8 cellular contexts compared by ENCODE assay signal in genomic region chr10:50614444-50615137, GRCh38. TPM values are rescaled to one million over a fixed set of nuclear protein-coding genes. Genes with fewer than 3 reads are reported as not detected.
DNase-seq lines count a peak whose midpoint lies in the region; ATAC-seq, FAIRE-seq and TF ChIP-seq lines count a peak whose summit lies in the region.

No MANE protein-coding gene starts in this region.

- H3K23ac ChIP-seq in IMR-90 (ENCODE audit: low read depth, low read length), result no peak overlapping the region

- dilution Hi-C loops in IMR-90 (cut with HindIII; ENCODE audit: low sequenced_read_pairs, unreplicated experiment), result no loop called here

- H3F3A ChIP-seq in GM23248 (ENCODE audit: insufficient read depth), result no peaks in the 10 kb centered on the region

- H3K18ac ChIP-seq in IMR-90 (ENCODE audit: low read depth, low read length), result no peak overlapping the region

- TF ChIP-seq POLR2A in A549 (IDR thresholded peaks at IDR 0.05; ENCODE audit: low read length), result no peak
- no peak for TF ChIP-seq POLR2A in IMR-90 (IDR thresholded peaks at IDR 0.05; ENCODE audit: low read depth, low read length)

- no peak overlapping the region for H3K14ac ChIP-seq in IMR-90 (replicated peaks; ENCODE audit: low read depth, low read length)

- H3K27me3 ChIP-seq in IMR-90 (ENCODE audit: control insufficient read depth, insufficient read depth, low read length) (no peaks in the 10 kb centered on the region), skeletal muscle tissue (ENCODE audit: control insufficient read depth in 3 of 3, insufficient read depth in 3 of 3, low read length in 3 of 3) (no peaks in the 10 kb centered on the region), GM23248 (replicated peaks; ENCODE audit: insufficient read depth) (no peaks in the 10 kb centered on the region)

- H3K9me3 ChIP-seq in A549 (no peaks in the 10 kb centered on the region), IMR-90 (ENCODE audit: control insufficient read depth, insufficient read depth, low read length) (no peaks in the 10 kb centered on the region), skeletal muscle tissue (ENCODE audit: control insufficient read depth in 3 of 3, low read length in 3 of 3) (no peaks in the 10 kb centered on the region), GM23248 (ENCODE audit: low read depth) (no peaks in the 10 kb centered on the region)

- H2AK9ac ChIP-seq in IMR-90 (replicated peaks; ENCODE audit: low read depth, low read length, poor library complexity), result peak overlapping the region; percentile 19

- H2AK5ac ChIP-seq in IMR-90 (ENCODE audit: low read depth, low read length), result 0 out of 2 replicates have a peak overlapping the region, but pooled peaks have one; percentile 21

- TF ChIP-seq EP300 in A549 (IDR thresholded peaks at IDR 0.05), result no peak

- no peak overlapping the region for H2AFZ ChIP-seq in IMR-90 (replicated peaks; ENCODE audit: low read length, poor library complexity)
- no peak overlapping the region for H2AFZ ChIP-seq in GM23248

- POLR2A ChIA-PET in A549 (lab: Yijun Ruan, JAX) (no interaction called here), IMR-90 (lab: Charles Lee; ENCODE audit: unreplicated experiment) (interaction anchor here (0.7 kb wide), 1 partner anchor 10 kb away, joined by 8 read pairs; no protein-coding TSS in a partner anchor)

- intact Hi-C loops in IMR-90 (cut with micrococcal nuclease), result no loop called here

- no peak overlapping the region for H3K4me2 ChIP-seq in A549
- no peak overlapping the region for H3K4me2 ChIP-seq in IMR-90 (ENCODE audit: low read depth, low read length)
- no peak overlapping the region for H3K4me2 ChIP-seq in GM23248 (ENCODE audit: unreplicated experiment)

- no peak overlapping the region for H2BK20ac ChIP-seq in IMR-90 (ENCODE audit: low read depth, low read length)

- ATAC-seq in A549 (peak; percentile 72 to 88; a peak in 4 of 6 replicates), GM18519 (IDR thresholded peaks at IDR 0.05; ENCODE audit: low FRiP score, unreplicated experiment) (peak; percentile 54), IMR-90 (ENCODE audit: low read depth) (no peak)

- no peaks in the 10 kb centered on the region for H3K36me3 ChIP-seq in IMR-90 (ENCODE audit: control insufficient read depth, insufficient read depth, low read length)
- H3K36me3 ChIP-seq in skeletal muscle tissue (ENCODE audit: control insufficient read depth in 3 of 3, insufficient read depth in 3 of 3, low read length in 3 of 3), result no peaks in the 10 kb centered on the region
- no peaks in the 10 kb centered on the region for H3K36me3 ChIP-seq in GM23248 (ENCODE audit: low read depth)

- peaks cover 38 to 67% of the 10 kb centered on the region in 2 experiments for H3K79me1 ChIP-seq in IMR-90 (ENCODE audit: low read depth in 1 of 2, low read length in 2 of 2)

- no peak for FAIRE-seq in A549 (lab: Jason Lieb, UNC)

- peaks cover 6% of the 10 kb centered on the region; the same call in 1 of the 2 replicates for H3K9me1 ChIP-seq in IMR-90 (ENCODE audit: insufficient read depth, low read length)

- H3K56ac ChIP-seq in IMR-90 (ENCODE audit: extremely low read depth, insufficient read depth, low read length), result no peak overlapping the region

- H2BK15ac ChIP-seq in IMR-90 (ENCODE audit: low read depth, low read length), result no peak overlapping the region

- no peaks in the 10 kb centered on the region for H3K9me2 ChIP-seq in GM23248 (ENCODE audit: insufficient read depth)

- H3K4me1 ChIP-seq in A549 (no peaks in the 10 kb centered on the region), IMR-90 (ENCODE audit: control insufficient read depth, insufficient read depth, low read length) (no peaks in the 10 kb centered on the region), skeletal muscle tissue (ENCODE audit: control insufficient read depth in 3 of 3, insufficient read depth in 3 of 3, low read length in 3 of 3) (peaks cover 29 to 68% (median 42%) of the 10 kb centered on the region in 3 donors), GM23248 (ENCODE audit: insufficient read depth) (no peaks in the 10 kb centered on the region)

- H4K8ac ChIP-seq in IMR-90 (ENCODE audit: low read depth in 2 of 2, low read length in 2 of 2), result no peak overlapping the region

- H2BK5ac ChIP-seq in IMR-90 (ENCODE audit: low read depth, low read length, poor library complexity, severe bottlenecking), result no peak overlapping the region

- TF ChIP-seq RAD21 in A549 (conservative IDR thresholded peaks at IDR 0.05 in 1 of 2, IDR thresholded peaks at IDR 0.05 in 1 of 2) (peak in 1 of 2 experiments; percentile 14; a peak in 1 of 5 replicates), IMR-90 (IDR thresholded peaks at IDR 0.05; ENCODE audit: low read length) (no peak)

- no peak; the same call in 2 of the 3 replicates for TF ChIP-seq CTCF in A549 (IDR thresholded peaks at IDR 0.05)
- TF ChIP-seq CTCF in IMR-90 (conservative IDR thresholded peaks at IDR 0.05; ENCODE audit: low read depth, low read length), result no peak

- BruUV-seq in IMR-90 (replicated peaks; lab: Mats Ljungman, UMichigan), result no TSS peak

- no peak overlapping the region for H3K4me3 ChIP-seq in A549
- H3K4me3 ChIP-seq in IMR-90 (ENCODE audit: insufficient read depth, low read depth, low read length), result no peak overlapping the region
- peak overlapping the region in 1 of 3 donors; percentile 31 for H3K4me3 ChIP-seq in skeletal muscle tissue (ENCODE audit: low read length in 3 of 3)
- H3K4me3 ChIP-seq in GM23248, result no peak overlapping the region

- WGBS in A549 (ENCODE audit: missing lambda C conversion rate), result 71% methylated on average over 7 of the region's 7 CpGs
- WGBS in IMR-90 (ENCODE audit: extremely low coverage in 2 of 2, insufficient read length in 1 of 2), 2 experiments, result 57% methylated on average over 1 of the region's 7 CpGs; no CpG with 5 or more reads in 1 of the 2 experiments
- 56 to 60% methylated on average over 7 of the region's 7 CpGs for WGBS in GM23248 (ENCODE audit: low coverage in 1 of 2, low lambda C conversion rate in 2 of 2, missing lambda C conversion rate in 2 of 2), 2 experiments

- peaks cover 78% of the 10 kb centered on the region for H3K79me2 ChIP-seq in GM23248 (ENCODE audit: insufficient read depth)

- no peak overlapping the region for H4K5ac ChIP-seq in IMR-90 (ENCODE audit: low read depth, low read length)

- H2BK120ac ChIP-seq in IMR-90 (ENCODE audit: low read depth, low read length), result no peak overlapping the region

- H3K9ac ChIP-seq in IMR-90 (ENCODE audit: low read depth, low read length) (no peak overlapping the region), skeletal muscle tissue (ENCODE audit: low read depth in 1 of 3, low read length in 3 of 3) (peak overlapping the region; percentile 2 to 16 (median 11)), GM23248 (no peak overlapping the region)

- H4K20me1 ChIP-seq in IMR-90 (ENCODE audit: insufficient read depth, low read length), result peaks cover 48% of the 10 kb centered on the region
- no peaks in the 10 kb centered on the region for H4K20me1 ChIP-seq in GM23248 (ENCODE audit: insufficient read depth)

- H3K27ac ChIP-seq in A549 (no peak overlapping the region), IMR-90 (ENCODE audit: insufficient read depth, low read length) (no peak overlapping the region), caudate nucleus (ENCODE audit: low read depth, low read length) (peak overlapping the region; percentile 77), skeletal muscle tissue (ENCODE audit: low read depth, low read length) (peak overlapping the region; percentile 77), GM23248 (no peak overlapping the region)

- H3K4ac ChIP-seq in IMR-90 (ENCODE audit: low read depth, low read length), result no peak overlapping the region

- in situ Hi-C loops in IMR-90 (cut with MboI; ENCODE audit: low sequenced_read_pairs), result no loop called here
- in situ Hi-C loops in GM23248 (cut with MboI), result no loop called here

- CTCF ChIA-PET in A549 (lab: Yijun Ruan, JAX), result interaction anchor here (0.6 to 5.3 kb wide), 3 partner anchors 6 to 22 kb away, joined by 3 to 23 read pairs (median 3); no protein-coding TSS in a partner anchor
- CTCF ChIA-PET in IMR-90 (lab: Yijun Ruan, JAX), result interaction anchor here (0.8 to 1.1 kb wide), 2 partner anchors 8 to 327 kb away, joined by 3 to 4 read pairs; no protein-coding TSS in a partner anchor

- DNase-seq in A549 (ENCODE audit: low read depth in 1 of 2, low spot score in 1 of 2), result peak; percentile 22 to 46
- no peak for DNase-seq in IMR-90
- DNase-seq in caudate nucleus (lab: John Stamatoyannopoulos, UW), result no peak
- DNase-seq in GM23248, result no peak
- no peak for DNase-seq in activated effector memory CD4-positive, alpha-beta T cell treated with anti-CD3 and anti-CD28 coated beads, Interleukin-2, amount 50 U/mL, for 16 hours
- DNase-seq in MV-4-11 (lab: John Stamatoyannopoulos, UW), result no peak

- no peak overlapping the region; the same call in 1 of the 2 replicates for H4K91ac ChIP-seq in IMR-90 (ENCODE audit: insufficient read depth, low read depth, low read length)

TF ChIP-seq in A549, 52 proteins besides CTCF, POLR2A, EP300 and RAD21 (continues in another document):
- TF ChIP-seq PHF8 (IDR thresholded peaks at IDR 0.05; ENCODE audit: borderline replicate concordance, low read depth) (no peak), CHD2 (IDR thresholded peaks at IDR 0.05; ENCODE audit: low read length, partially characterized antibody) (no peak)

TF ChIP-seq in IMR-90, 13 proteins besides CTCF, POLR2A, EP300 and RAD21 (continues in another document):
- no peak for TF ChIP-seq MAZ (IDR thresholded peaks at IDR 0.05; ENCODE audit: borderline replicate concordance, low read depth, low read length)
- no peak for TF ChIP-seq FOS (IDR thresholded peaks at IDR 0.05; ENCODE audit: low read depth, low read length)
- no peak for TF ChIP-seq BHLHE40 (IDR thresholded peaks at IDR 0.05; ENCODE audit: low read depth, low read length)
- no peak for TF ChIP-seq RCOR1 (IDR thresholded peaks at IDR 0.05; ENCODE audit: insufficient replicate concordance, low read length)
- TF ChIP-seq MXI1 (IDR thresholded peaks at IDR 0.05; ENCODE audit: borderline replicate concordance, low read depth, low read length), result no peak
- no peak for TF ChIP-seq CHD1 (IDR thresholded peaks at IDR 0.05; ENCODE audit: low read depth, low read length)

RNA-seq across cellular contexts. Expression of gene SGMS1, which starts 9.2 kb away (rescaled TPM):
- polyA plus RNA-seq in A549 (2011; rRNA removed), result 28.2 TPM in 2 replicates
- 15.3 and 21.3 TPM in 2 replicates for polyA plus RNA-seq in A549 (2012; cell fraction: cytosol; rRNA removed)
- polyA plus RNA-seq in A549 (2012; cell fraction: nucleus; rRNA removed), result 17.9 and 19.2 TPM in 2 replicates
- 20.2 to 23.2 TPM (median 22.7 TPM) in 3 replicates for polyA plus RNA-seq in A549 (2017; fragmentation: RNase III; extraction: RNeasy Plus Mini Kit Qiagen cat#74134 plus additional on column Dnase treatment)
- polyA minus RNA-seq in A549 (2011; rRNA and poly(A)+ RNA removed), result 23.8 and 26.8 TPM in 2 replicates
- 26.7 and 30.8 TPM in 2 replicates for total RNA-seq in IMR-90 (2012; rRNA removed)
- 9.8 and 12.1 TPM in 2 replicates for polyA plus RNA-seq in IMR-90 (2012; rRNA removed)
- polyA plus RNA-seq in IMR-90 (2012; cell fraction: cytosol; rRNA removed), result 7.5 and 12.1 TPM in 2 replicates
- polyA plus RNA-seq in IMR-90 (2012; cell fraction: nucleus; rRNA removed; ENCODE audit: low replicate concordance), result 6.0 and 7.7 TPM in 2 replicates
- 62.6 TPM for total RNA-seq in skeletal muscle tissue
- total RNA-seq in GM23248 (2014; rRNA removed; shearing (Covaris generic)), result 53.6 and 71.3 TPM in 2 replicates
- 22.7 and 25.1 TPM in 2 replicates for polyA plus RNA-seq in GM23248 (2016; fragmentation: Nextera tagmentation; extraction: Ambion mirVana)

Comparison
In these comparisons a context has a peak if more than half of its experiments do, and no peak if none do; other contexts are left out.
1. DNase-seq: peak in A549 (2 of 2); none in IMR-90 (single experiment), caudate nucleus (0 of 61), GM23248 (single experiment), activated effector memory CD4-positive, alpha-beta T cell treated with anti-CD3 and anti-CD28 coated beads, Interleukin-2, amount 50 U/mL, for 16 hours (single experiment) and MV-4-11 (single experiment).
2. H3K27ac ChIP-seq: peak in caudate nucleus (single experiment) and skeletal muscle tissue (single experiment); none in A549 (0 of 2), IMR-90 (single experiment) and GM23248 (single experiment).
3. H3K9ac ChIP-seq: peak in skeletal muscle tissue (3 of 3); none in IMR-90 (single experiment) and GM23248 (single experiment).